ENCODE assay signal across 15 cellular contexts in genomic region chr10:127210936-127211335, GRCh38.
"Had no signal": no experiment of that assay in that cellular context is flagged by ENCODE, and none has a peak within 500 bp of the region (broad histone marks: within the 10 kb centered on the region; RNA-seq: fewer than 3 reads in every experiment).

No MANE protein-coding gene starts in this region.

- H3K4me1 ChIP-seq: body of pancreas, colonic mucosa, esophagus muscularis mucosa, left ventricle myocardium inferior, pancreas had no signal

- DNase-seq: activated CD4-positive, alpha-beta T cell treated with anti-CD3 and anti-CD28 coated beads, Interleukin-2, amount 50 U/mL, for 1 hour; activated CD8-positive, alpha-beta memory T cell treated with anti-CD3 and anti-CD28 coated beads for 24 hours; activated gamma-delta T cell treated with Interleukin-2 at 50 U/mL for 16 hours; amygdala; body of pancreas; central memory CD4-positive, alpha-beta T cell; colonic mucosa; hippocampal formation; kidney; left ventricle myocardium inferior; naive thymus-derived CD8-positive, alpha-beta T cell; pancreas; thyroid gland had no signal

- H3K4me3 ChIP-seq: body of pancreas, colonic mucosa, esophagus muscularis mucosa, left ventricle myocardium inferior, pancreas, thyroid gland had no signal

- H3K36me3 ChIP-seq: colonic mucosa, left ventricle myocardium inferior, pancreas, thyroid gland had no signal

- ATAC-seq: body of pancreas; naive thymus-derived CD8-positive, alpha-beta T cell; stimulated activated effector memory CD8-positive, alpha-beta T cell treated with anti-CD3 and anti-CD28 coated beads, Interleukin-12 subunit alpha, Interleukin-12 subunit beta, amount 100 ng/mL, for 72 hours had no signal

- H3K9me3 ChIP-seq: body of pancreas, colonic mucosa, esophagus muscularis mucosa, left ventricle myocardium inferior, pancreas, thyroid gland had no signal

- H3K27me3 ChIP-seq: body of pancreas, colonic mucosa, esophagus muscularis mucosa, pancreas, thyroid gland had no signal

- H3K27ac ChIP-seq: body of pancreas, colonic mucosa, esophagus muscularis mucosa, left ventricle myocardium inferior, pancreas, thyroid gland had no signal
